30 cellular contexts compared by ENCODE assay signal in the genomic region with DNA sequence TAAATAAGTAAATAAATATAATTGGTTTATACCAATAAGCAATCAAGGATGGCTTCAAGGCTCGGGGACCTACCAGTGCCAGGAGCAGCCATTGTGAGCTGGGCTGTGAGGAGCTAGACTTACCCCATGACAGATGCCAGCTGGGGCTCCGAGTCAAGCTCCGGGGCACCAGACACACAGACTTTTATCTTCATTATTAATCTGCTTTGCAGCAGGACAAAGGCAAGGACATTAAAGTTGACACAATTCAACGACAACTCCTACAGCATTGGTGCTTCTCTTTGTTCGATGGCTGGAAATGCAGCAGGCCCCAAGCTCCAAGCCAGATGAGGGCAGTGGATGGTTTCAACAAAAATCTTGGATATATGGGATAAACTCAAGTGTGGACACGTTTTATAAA.
"Had no signal": no experiment of that assay in that cellular context is flagged by ENCODE, and none has a peak within 500 bp of the region (broad histone marks: within the 10 kb centered on the region; RNA-seq: fewer than 3 reads in every experiment).

No MANE protein-coding gene starts in this region.

- H3K27me3 ChIP-seq: brain microvascular endothelial cell, esophagus muscularis mucosa, foreskin keratinocyte, gastrocnemius medialis, heart left ventricle had no signal

- H3K4me3 Mint-ChIP-seq: activated B cell treated with CpG ODN at 0.5 μM for 24 hours; activated CD8-positive, alpha-beta T cell treated with anti-CD3 and anti-CD28 coated beads for 36 hours; activated naive CD8-positive, alpha-beta T cell; activated T-cell treated with anti-CD3 and anti-CD28 coated beads, Interleukin-2, amount 50 U/mL, for 4 hours; activated T-helper 17 cell treated with anti-CD3 and anti-CD28 coated beads, Interleukin-2, amount 50 U/mL, for 72 hours; central memory CD8-positive, alpha-beta T cell; dendritic cell treated with granulocyte-macrophage colony-stimulating factor and Interleukin-4, amounts not matched to agents 40 ng/mL and 50 ng/mL, for 4 days had no signal

- H3K4me3 ChIP-seq: coronary artery, dorsolateral prefrontal cortex, esophagus muscularis mucosa, gastrocnemius medialis, heart left ventricle had no signal

- H3K9me3 ChIP-seq: gastrocnemius medialis had no signal

- H3K36me3 ChIP-seq: brain microvascular endothelial cell, esophagus muscularis mucosa, gastrocnemius medialis, heart left ventricle, WERI-Rb-1 had no signal

- H3K27me3 Mint-ChIP-seq: activated B cell treated with CpG ODN at 0.5 μM for 24 hours; activated CD8-positive, alpha-beta T cell treated with anti-CD3 and anti-CD28 coated beads for 36 hours; dendritic cell treated with granulocyte-macrophage colony-stimulating factor and Interleukin-4, amounts not matched to agents 40 ng/mL and 50 ng/mL, for 4 days had no signal

- ATAC-seq: activated CD4-positive, CD25-positive, alpha-beta regulatory T cell treated with anti-CD3 and anti-CD28 coated beads, Interleukin-2, amount 50 U/mL, for 24 hours; activated CD8-positive, alpha-beta T cell treated with anti-CD3 and anti-CD28 coated beads for 36 hours; activated T-cell treated with anti-CD3 and anti-CD28 coated beads, Interleukin-2, amount 50 U/mL, for 4 hours; activated T-helper 17 cell treated with anti-CD3 and anti-CD28 coated beads, Interleukin-2, amount 50 U/mL, for 72 hours; foreskin keratinocyte; gastrocnemius medialis; heart left ventricle had no signal

- H3K4me1 ChIP-seq: esophagus muscularis mucosa, gastrocnemius medialis, heart left ventricle had no signal

- H3K4me1 Mint-ChIP-seq: activated B cell treated with CpG ODN at 0.5 μM for 24 hours; activated T-helper 17 cell treated with anti-CD3 and anti-CD28 coated beads, Interleukin-2, amount 50 U/mL, for 72 hours had no signal

- H3K27ac ChIP-seq: brain microvascular endothelial cell, coronary artery, dorsolateral prefrontal cortex, esophagus muscularis mucosa, foreskin keratinocyte, gastrocnemius medialis, heart left ventricle, WERI-Rb-1 had no signal

- H3K9me3 Mint-ChIP-seq: activated CD8-positive, alpha-beta T cell treated with anti-CD3 and anti-CD28 coated beads for 36 hours; activated T-cell treated with anti-CD3 and anti-CD28 coated beads, Interleukin-2, amount 50 U/mL, for 4 hours; activated T-helper 17 cell treated with anti-CD3 and anti-CD28 coated beads, Interleukin-2, amount 50 U/mL, for 72 hours; central memory CD8-positive, alpha-beta T cell had no signal

- H3K36me3 Mint-ChIP-seq: activated naive CD8-positive, alpha-beta T cell had no signal

- DNase-seq: activated B cell treated with CpG ODN at 0.5 μM for 24 hours; activated CD4-positive, alpha-beta T cell treated with anti-CD3 and anti-CD28 coated beads for 48 hours; activated CD4-positive, alpha-beta T cell treated with anti-CD3 and anti-CD28 coated beads, Interleukin-2, amount 50 U/mL, for 1 hour; activated CD4-positive, alpha-beta T cell treated with anti-CD3 and anti-CD28 coated beads, Interleukin-2, amount 50 U/mL, for 48 hours; activated CD8-positive, alpha-beta memory T cell treated with anti-CD3 and anti-CD28 coated beads for 24 hours; activated CD8-positive, alpha-beta T cell treated with anti-CD3 and anti-CD28 coated beads for 36 hours; activated effector memory CD4-positive, alpha-beta T cell treated with Interleukin-2 at 50 U/mL for 16 hours; activated gamma-delta T cell treated with Interleukin-2 at 50 U/mL for 16 hours; activated naive CD4-positive, alpha-beta T cell treated with anti-CD3 and anti-CD28 coated beads, Interleukin-2, amount 50 U/mL, for 16 hours; activated naive CD4-positive, alpha-beta T cell treated with Interleukin-2 at 50 U/mL for 16 hours; activated T-cell treated with anti-CD3 and anti-CD28 coated beads, Interleukin-2, amount 50 U/mL, for 4 hours; amniotic stem cell; anterior cingulate cortex; brain microvascular endothelial cell; dorsolateral prefrontal cortex; effector memory CD4-positive, alpha-beta T cell; erythroblast; foreskin keratinocyte; gastrocnemius medialis; glutamatergic neuron; heart left ventricle; T1000; WERI-Rb-1 had no signal

- H3K27ac Mint-ChIP-seq: activated B cell treated with CpG ODN at 0.5 μM for 24 hours; activated CD8-positive, alpha-beta T cell treated with anti-CD3 and anti-CD28 coated beads for 36 hours; activated naive CD8-positive, alpha-beta T cell; activated T-helper 17 cell treated with anti-CD3 and anti-CD28 coated beads, Interleukin-2, amount 50 U/mL, for 72 hours; dendritic cell treated with granulocyte-macrophage colony-stimulating factor and Interleukin-4, amounts not matched to agents 40 ng/mL and 50 ng/mL, for 4 days had no signal
